In genomic region chr4:26780524-26780923, GRCh38 we compare ENCODE assay signal across 10 cellular contexts.
DNase-seq lines count a peak whose midpoint lies in the region; ATAC-seq and TF ChIP-seq lines count a peak whose summit lies in the region.
"Had no signal": no experiment of that assay in that cellular context is flagged by ENCODE, and none has a peak within 500 bp of the region (broad histone marks: within the 10 kb centered on the region; RNA-seq: fewer than 3 reads in every experiment).

No MANE protein-coding gene starts in this region.

- no peaks in the 10 kb centered on the region for H3K4me1 Mint-ChIP-seq in natural killer cell
- no peaks in the 10 kb centered on the region for H3K4me1 Mint-ChIP-seq in activated CD4-positive, alpha-beta memory T cell treated with anti-CD3 and anti-CD28 coated beads, Interleukin-2, amount 10 ng/mL, durations not matched to agents 7 days and 5 days

- POLR2A ChIA-PET in activated CD4-positive, alpha-beta memory T cell treated with anti-CD3 and anti-CD28 coated beads, Interleukin-2, amount 10 ng/mL, durations not matched to agents 7 days and 5 days (lab: Charles Lee) = no interaction called here

- peak; percentile 92 for ATAC-seq in GM18867 (IDR thresholded peaks at IDR 0.05; ENCODE audit: unreplicated experiment)
- peak; percentile 71 for ATAC-seq in HG02798 (IDR thresholded peaks at IDR 0.05; ENCODE audit: poor library complexity, unreplicated experiment)
- ATAC-seq in natural killer cell = peak; percentile 48 to 79 (median 48)
- no peak for ATAC-seq in left colon

- peak; percentile 56 to 71 for DNase-seq in NOMO-1 (lab: John Stamatoyannopoulos, UW; ENCODE audit: unreplicated experiment in 2 of 2)
- DNase-seq in natural killer cell = no peak
- no peak for DNase-seq in NCI-H510A (lab: John Stamatoyannopoulos, UW)
- no peak for DNase-seq in left colon
- DNase-seq in mesenteric fat pad (ENCODE audit: low spot score) = no peak
- no peak for DNase-seq in activated CD4-positive, alpha-beta memory T cell treated with anti-CD3 and anti-CD28 coated beads, Interleukin-2, amount 10 ng/mL, durations not matched to agents 7 days and 5 days
- DNase-seq: Right ventricle myocardium superior; stimulated activated naive CD4-positive, alpha-beta T cell had no signal

- H3K4me3 Mint-ChIP-seq in natural killer cell = no peak overlapping the region
- no peak overlapping the region for H3K4me3 Mint-ChIP-seq in activated CD4-positive, alpha-beta memory T cell treated with anti-CD3 and anti-CD28 coated beads, Interleukin-2, amount 10 ng/mL, durations not matched to agents 7 days and 5 days

- H3K36me3 Mint-ChIP-seq in natural killer cell = peaks cover 8% of the 10 kb centered on the region
- H3K36me3 Mint-ChIP-seq in activated CD4-positive, alpha-beta memory T cell treated with anti-CD3 and anti-CD28 coated beads, Interleukin-2, amount 10 ng/mL, durations not matched to agents 7 days and 5 days (ENCODE audit: low read depth) = peaks cover 3% of the 10 kb centered on the region

- H3K27ac Mint-ChIP-seq in natural killer cell = peak overlapping the region in 1 of 2 donors; percentile 29
- H3K27ac Mint-ChIP-seq in activated CD4-positive, alpha-beta memory T cell treated with anti-CD3 and anti-CD28 coated beads, Interleukin-2, amount 10 ng/mL, durations not matched to agents 7 days and 5 days = no peak overlapping the region

- intact Hi-C loops in natural killer cell (cut with micrococcal nuclease) (no loop called here), left colon (cut with DNase I, micrococcal nuclease) (no loop called here)

- CTCF ChIA-PET in activated CD4-positive, alpha-beta memory T cell treated with anti-CD3 and anti-CD28 coated beads, Interleukin-2, amount 10 ng/mL, durations not matched to agents 7 days and 5 days (lab: Charles Lee) = no interaction called here

- no peaks in the 10 kb centered on the region for H3K9me3 Mint-ChIP-seq in natural killer cell
- no peaks in the 10 kb centered on the region for H3K9me3 Mint-ChIP-seq in activated CD4-positive, alpha-beta memory T cell treated with anti-CD3 and anti-CD28 coated beads, Interleukin-2, amount 10 ng/mL, durations not matched to agents 7 days and 5 days

- no peak for TF ChIP-seq CTCF in natural killer cell (IDR thresholded peaks at IDR 0.05)

- no peaks in the 10 kb centered on the region for H3K27me3 Mint-ChIP-seq in natural killer cell (ENCODE audit: low read depth in 2 of 2)
- H3K27me3 Mint-ChIP-seq in activated CD4-positive, alpha-beta memory T cell treated with anti-CD3 and anti-CD28 coated beads, Interleukin-2, amount 10 ng/mL, durations not matched to agents 7 days and 5 days = no peaks in the 10 kb centered on the region

Comparison
In these comparisons a context has a peak if more than half of its experiments do, and no peak if none do; other contexts are left out.
1. DNase-seq: peak in NOMO-1 (2 of 2); none in natural killer cell (single experiment), NCI-H510A (single experiment), left colon (0 of 2), mesenteric fat pad (single experiment) and activated CD4-positive, alpha-beta memory T cell treated with anti-CD3 and anti-CD28 coated beads, Interleukin-2, amount 10 ng/mL, durations not matched to agents 7 days and 5 days (single experiment).